In the genomic region with DNA sequence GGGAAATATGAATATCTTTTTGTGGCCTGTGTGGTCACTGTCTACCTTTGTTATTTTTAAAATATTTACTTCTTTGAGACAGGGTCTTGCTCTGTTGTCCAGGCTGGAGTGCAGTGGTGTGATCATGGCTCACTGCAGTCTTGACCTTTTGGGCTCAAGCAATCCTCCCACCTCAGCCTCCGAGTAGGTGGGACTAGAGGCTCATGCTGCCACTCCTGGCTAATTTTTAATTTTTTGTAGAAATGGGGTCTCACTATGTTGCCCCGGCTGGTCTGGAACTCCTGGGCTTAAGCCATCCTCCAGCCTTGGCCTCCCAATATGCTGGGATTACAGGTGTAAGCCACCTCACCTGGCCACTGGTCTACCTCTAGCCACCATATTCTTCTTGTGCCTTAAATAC, we compare ENCODE assay signal across 2 cellular contexts.
TF ChIP-seq lines count a peak whose summit lies in the region.

No MANE protein-coding gene starts in this region.

TF ChIP-seq in HEK293, 187 proteins besides CTCF, POLR2A, EP300 and RAD21:
- peak; percentile 94 for TF ChIP-seq ZNF121 (tag by site-specific recombination; IDR thresholded peaks at IDR 0.05)
- TF ChIP-seq, protein P1, sequence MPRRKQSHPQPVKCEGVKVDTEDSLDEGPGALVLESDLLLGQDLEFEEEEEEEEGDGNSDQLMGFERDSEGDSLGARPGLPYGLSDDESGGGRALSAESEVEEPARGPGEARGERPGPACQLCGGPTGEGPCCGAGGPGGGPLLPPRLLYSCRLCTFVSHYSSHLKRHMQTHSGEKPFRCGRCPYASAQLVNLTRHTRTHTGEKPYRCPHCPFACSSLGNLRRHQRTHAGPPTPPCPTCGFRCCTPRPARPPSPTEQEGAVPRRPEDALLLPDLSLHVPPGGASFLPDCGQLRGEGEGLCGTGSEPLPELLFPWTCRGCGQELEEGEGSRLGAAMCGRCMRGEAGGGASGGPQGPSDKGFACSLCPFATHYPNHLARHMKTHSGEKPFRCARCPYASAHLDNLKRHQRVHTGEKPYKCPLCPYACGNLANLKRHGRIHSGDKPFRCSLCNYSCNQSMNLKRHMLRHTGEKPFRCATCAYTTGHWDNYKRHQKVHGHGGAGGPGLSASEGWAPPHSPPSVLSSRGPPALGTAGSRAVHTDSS (tag by site-specific recombination; IDR thresholded peaks at IDR 0.05), result no peak

TF ChIP-seq in K562, 482 proteins besides CTCF, POLR2A, EP300 and RAD21:
- TF ChIP-seq, protein P2, sequence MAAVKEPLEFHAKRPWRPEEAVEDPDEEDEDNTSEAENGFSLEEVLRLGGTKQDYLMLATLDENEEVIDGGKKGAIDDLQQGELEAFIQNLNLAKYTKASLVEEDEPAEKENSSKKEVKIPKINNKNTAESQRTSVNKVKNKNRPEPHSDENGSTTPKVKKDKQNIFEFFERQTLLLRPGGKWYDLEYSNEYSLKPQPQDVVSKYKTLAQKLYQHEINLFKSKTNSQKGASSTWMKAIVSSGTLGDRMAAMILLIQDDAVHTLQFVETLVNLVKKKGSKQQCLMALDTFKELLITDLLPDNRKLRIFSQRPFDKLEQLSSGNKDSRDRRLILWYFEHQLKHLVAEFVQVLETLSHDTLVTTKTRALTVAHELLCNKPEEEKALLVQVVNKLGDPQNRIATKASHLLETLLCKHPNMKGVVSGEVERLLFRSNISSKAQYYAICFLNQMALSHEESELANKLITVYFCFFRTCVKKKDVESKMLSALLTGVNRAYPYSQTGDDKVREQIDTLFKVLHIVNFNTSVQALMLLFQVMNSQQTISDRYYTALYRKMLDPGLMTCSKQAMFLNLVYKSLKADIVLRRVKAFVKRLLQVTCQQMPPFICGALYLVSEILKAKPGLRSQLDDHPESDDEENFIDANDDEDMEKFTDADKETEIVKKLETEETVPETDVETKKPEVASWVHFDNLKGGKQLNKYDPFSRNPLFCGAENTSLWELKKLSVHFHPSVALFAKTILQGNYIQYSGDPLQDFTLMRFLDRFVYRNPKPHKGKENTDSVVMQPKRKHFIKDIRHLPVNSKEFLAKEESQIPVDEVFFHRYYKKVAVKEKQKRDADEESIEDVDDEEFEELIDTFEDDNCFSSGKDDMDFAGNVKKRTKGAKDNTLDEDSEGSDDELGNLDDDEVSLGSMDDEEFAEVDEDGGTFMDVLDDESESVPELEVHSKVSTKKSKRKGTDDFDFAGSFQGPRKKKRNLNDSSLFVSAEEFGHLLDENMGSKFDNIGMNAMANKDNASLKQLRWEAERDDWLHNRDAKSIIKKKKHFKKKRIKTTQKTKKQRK (IDR thresholded peaks at IDR 0.05; ENCODE audit: borderline replicate concordance, low read depth, low read length), result no peak
- TF ChIP-seq, protein P3, sequence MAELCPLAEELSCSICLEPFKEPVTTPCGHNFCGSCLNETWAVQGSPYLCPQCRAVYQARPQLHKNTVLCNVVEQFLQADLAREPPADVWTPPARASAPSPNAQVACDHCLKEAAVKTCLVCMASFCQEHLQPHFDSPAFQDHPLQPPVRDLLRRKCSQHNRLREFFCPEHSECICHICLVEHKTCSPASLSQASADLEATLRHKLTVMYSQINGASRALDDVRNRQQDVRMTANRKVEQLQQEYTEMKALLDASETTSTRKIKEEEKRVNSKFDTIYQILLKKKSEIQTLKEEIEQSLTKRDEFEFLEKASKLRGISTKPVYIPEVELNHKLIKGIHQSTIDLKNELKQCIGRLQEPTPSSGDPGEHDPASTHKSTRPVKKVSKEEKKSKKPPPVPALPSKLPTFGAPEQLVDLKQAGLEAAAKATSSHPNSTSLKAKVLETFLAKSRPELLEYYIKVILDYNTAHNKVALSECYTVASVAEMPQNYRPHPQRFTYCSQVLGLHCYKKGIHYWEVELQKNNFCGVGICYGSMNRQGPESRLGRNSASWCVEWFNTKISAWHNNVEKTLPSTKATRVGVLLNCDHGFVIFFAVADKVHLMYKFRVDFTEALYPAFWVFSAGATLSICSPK (IDR thresholded peaks at IDR 0.05; ENCODE audit: borderline replicate concordance), result no peak
- no peak for TF ChIP-seq ZNF507 (tag; conservative IDR thresholded peaks at IDR 0.05)
- TF ChIP-seq CAMTA2 (CRISPR knock-in tag; conservative IDR thresholded peaks at IDR 0.05), result no peak
- peak; percentile 95 for TF ChIP-seq ZNF121 (CRISPR knock-in tag; conservative IDR thresholded peaks at IDR 0.05)
- no peak for TF ChIP-seq ZFP36 (IDR thresholded peaks at IDR 0.05; ENCODE audit: low read depth, low read length, partially characterized antibody)
- peak; percentile 12 for TF ChIP-seq RBM25 (IDR thresholded peaks at IDR 0.05; ENCODE audit: low read depth, low read length, severe bottlenecking)
- 0 out of 2 replicates have a peak, but pooled peaks have one; percentile 13 for TF ChIP-seq BCOR (IDR thresholded peaks at IDR 0.05)
- no peak for TF ChIP-seq TSC22D4 (tag; IDR thresholded peaks at IDR 0.05)
- TF ChIP-seq, protein P4, sequence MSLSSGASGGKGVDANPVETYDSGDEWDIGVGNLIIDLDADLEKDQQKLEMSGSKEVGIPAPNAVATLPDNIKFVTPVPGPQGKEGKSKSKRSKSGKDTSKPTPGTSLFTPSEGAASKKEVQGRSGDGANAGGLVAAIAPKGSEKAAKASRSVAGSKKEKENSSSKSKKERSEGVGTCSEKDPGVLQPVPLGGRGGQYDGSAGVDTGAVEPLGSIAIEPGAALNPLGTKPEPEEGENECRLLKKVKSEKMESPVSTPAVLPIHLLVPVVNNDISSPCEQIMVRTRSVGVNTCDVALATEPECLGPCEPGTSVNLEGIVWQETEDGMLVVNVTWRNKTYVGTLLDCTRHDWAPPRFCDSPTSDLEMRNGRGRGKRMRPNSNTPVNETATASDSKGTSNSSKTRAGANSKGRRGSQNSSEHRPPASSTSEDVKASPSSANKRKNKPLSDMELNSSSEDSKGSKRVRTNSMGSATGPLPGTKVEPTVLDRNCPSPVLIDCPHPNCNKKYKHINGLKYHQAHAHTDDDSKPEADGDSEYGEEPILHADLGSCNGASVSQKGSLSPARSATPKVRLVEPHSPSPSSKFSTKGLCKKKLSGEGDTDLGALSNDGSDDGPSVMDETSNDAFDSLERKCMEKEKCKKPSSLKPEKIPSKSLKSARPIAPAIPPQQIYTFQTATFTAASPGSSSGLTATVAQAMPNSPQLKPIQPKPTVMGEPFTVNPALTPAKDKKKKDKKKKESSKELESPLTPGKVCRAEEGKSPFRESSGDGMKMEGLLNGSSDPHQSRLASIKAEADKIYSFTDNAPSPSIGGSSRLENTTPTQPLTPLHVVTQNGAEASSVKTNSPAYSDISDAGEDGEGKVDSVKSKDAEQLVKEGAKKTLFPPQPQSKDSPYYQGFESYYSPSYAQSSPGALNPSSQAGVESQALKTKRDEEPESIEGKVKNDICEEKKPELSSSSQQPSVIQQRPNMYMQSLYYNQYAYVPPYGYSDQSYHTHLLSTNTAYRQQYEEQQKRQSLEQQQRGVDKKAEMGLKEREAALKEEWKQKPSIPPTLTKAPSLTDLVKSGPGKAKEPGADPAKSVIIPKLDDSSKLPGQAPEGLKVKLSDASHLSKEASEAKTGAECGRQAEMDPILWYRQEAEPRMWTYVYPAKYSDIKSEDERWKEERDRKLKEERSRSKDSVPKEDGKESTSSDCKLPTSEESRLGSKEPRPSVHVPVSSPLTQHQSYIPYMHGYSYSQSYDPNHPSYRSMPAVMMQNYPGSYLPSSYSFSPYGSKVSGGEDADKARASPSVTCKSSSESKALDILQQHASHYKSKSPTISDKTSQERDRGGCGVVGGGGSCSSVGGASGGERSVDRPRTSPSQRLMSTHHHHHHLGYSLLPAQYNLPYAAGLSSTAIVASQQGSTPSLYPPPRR (CRISPR knock-in tag; IDR thresholded peaks at IDR 0.05; ENCODE audit: borderline replicate concordance), result no peak
- no peak for TF ChIP-seq LCOR (CRISPR knock-in tag; IDR thresholded peaks at IDR 0.05)
